Comparison of ENCODE assay signal across 1 cellular context in the genomic region with DNA sequence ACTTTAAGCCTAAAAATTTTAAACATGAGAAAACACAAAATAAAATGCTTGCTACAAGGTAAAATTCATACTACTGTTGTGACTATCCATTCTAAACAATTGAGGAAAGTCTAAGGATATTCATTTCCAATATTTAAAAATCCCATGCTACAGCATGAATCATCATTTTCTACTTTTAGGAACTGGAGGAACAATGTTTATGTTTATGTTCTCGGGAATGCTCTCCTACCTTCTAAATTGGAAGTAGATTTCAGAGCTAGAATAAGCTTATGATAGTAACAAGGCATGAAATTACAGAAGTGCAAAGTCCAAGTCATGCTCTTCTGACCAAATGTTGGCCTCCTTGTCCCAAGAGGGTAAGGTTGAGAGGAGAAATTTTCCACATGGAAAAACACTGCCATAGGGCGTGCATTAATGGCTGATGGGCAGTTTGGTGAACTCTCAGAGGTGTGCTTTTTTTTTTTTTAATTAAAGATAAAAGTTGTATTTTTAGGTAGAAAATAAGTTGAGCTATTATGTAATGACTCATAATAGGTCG.
TF ChIP-seq lines count a peak whose summit lies in the region.

No MANE protein-coding gene starts in this region.

TF ChIP-seq in SK-N-SH treated with all-trans-retinoic acid at 6 μM for 48 hours, 23 proteins besides CTCF, POLR2A, EP300 and RAD21 (continued from another document):
- TF ChIP-seq ISL1 (CRISPR knock-in tag; IDR thresholded peaks at IDR 0.05) (no peak), OSR1 (CRISPR knock-in tag; IDR thresholded peaks at IDR 0.05) (no peak), ESRRG (CRISPR knock-in tag; IDR thresholded peaks at IDR 0.05) (no peak), RARB (CRISPR knock-in tag; IDR thresholded peaks at IDR 0.05) (no peak), ARNTL (CRISPR knock-in tag; IDR thresholded peaks at IDR 0.05; ENCODE audit: borderline replicate concordance, low read depth) (no peak), ZFP3 (CRISPR knock-in tag; IDR thresholded peaks at IDR 0.05) (no peak), CSDC2 (CRISPR knock-in tag; IDR thresholded peaks at IDR 0.05) (no peak), ZNF565 (CRISPR knock-in tag; conservative IDR thresholded peaks at IDR 0.05; ENCODE audit: low read depth) (no peak), BACH2 (CRISPR knock-in tag; IDR thresholded peaks at IDR 0.05; ENCODE audit: borderline replicate concordance) (no peak)
- TF ChIP-seq, protein P1, sequence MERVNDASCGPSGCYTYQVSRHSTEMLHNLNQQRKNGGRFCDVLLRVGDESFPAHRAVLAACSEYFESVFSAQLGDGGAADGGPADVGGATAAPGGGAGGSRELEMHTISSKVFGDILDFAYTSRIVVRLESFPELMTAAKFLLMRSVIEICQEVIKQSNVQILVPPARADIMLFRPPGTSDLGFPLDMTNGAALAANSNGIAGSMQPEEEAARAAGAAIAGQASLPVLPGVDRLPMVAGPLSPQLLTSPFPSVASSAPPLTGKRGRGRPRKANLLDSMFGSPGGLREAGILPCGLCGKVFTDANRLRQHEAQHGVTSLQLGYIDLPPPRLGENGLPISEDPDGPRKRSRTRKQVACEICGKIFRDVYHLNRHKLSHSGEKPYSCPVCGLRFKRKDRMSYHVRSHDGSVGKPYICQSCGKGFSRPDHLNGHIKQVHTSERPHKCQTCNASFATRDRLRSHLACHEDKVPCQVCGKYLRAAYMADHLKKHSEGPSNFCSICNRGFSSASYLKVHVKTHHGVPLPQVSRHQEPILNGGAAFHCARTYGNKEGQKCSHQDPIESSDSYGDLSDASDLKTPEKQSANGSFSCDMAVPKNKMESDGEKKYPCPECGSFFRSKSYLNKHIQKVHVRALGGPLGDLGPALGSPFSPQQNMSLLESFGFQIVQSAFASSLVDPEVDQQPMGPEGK (CRISPR knock-in tag; IDR thresholded peaks at IDR 0.05; ENCODE audit: borderline replicate concordance): no peak
- TF ChIP-seq, protein P2, sequence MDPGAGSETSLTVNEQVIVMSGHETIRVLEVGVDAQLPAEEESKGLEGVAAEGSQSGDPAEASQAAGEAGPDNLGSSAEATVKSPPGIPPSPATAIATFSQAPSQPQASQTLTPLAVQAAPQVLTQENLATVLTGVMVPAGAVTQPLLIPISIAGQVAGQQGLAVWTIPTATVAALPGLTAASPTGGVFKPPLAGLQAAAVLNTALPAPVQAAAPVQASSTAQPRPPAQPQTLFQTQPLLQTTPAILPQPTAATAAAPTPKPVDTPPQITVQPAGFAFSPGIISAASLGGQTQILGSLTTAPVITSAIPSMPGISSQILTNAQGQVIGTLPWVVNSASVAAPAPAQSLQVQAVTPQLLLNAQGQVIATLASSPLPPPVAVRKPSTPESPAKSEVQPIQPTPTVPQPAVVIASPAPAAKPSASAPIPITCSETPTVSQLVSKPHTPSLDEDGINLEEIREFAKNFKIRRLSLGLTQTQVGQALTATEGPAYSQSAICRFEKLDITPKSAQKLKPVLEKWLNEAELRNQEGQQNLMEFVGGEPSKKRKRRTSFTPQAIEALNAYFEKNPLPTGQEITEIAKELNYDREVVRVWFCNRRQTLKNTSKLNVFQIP (CRISPR knock-in tag; IDR thresholded peaks at IDR 0.05; ENCODE audit: borderline replicate concordance, low read depth): no peak
- TF ChIP-seq, protein P3, sequence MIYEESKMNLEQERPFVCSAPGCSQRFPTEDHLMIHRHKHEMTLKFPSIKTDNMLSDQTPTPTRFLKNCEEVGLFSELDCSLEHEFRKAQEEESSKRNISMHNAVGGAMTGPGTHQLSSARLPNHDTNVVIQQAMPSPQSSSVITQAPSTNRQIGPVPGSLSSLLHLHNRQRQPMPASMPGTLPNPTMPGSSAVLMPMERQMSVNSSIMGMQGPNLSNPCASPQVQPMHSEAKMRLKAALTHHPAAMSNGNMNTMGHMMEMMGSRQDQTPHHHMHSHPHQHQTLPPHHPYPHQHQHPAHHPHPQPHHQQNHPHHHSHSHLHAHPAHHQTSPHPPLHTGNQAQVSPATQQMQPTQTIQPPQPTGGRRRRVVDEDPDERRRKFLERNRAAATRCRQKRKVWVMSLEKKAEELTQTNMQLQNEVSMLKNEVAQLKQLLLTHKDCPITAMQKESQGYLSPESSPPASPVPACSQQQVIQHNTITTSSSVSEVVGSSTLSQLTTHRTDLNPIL (CRISPR knock-in tag; IDR thresholded peaks at IDR 0.05; ENCODE audit: low read depth): no peak
